In genomic region chr6:68732423-68732822, GRCh38 we compare ENCODE assay signal across 18 cellular contexts.
"Had no signal": no experiment of that assay in that cellular context is flagged by ENCODE, and none has a peak within 500 bp of the region (broad histone marks: within the 10 kb centered on the region; RNA-seq: fewer than 3 reads in every experiment).

No MANE protein-coding gene starts in this region.

- ATAC-seq: natural killer cell; right lobe of liver; stimulated activated naive B cell treated with anti-CD40 and anti-IgM and Interleukin-4, amounts not matched to agents 10 μg/mL and 1 μg/mL and 100 μg/mL, for 72 hours; stimulated activated naive CD8-positive, alpha-beta T cell treated with anti-CD3 and anti-CD28 coated beads, Interleukin-15, Interleukin-2, amounts not matched to agents 100 U/mL and 50 U/mL, for 24 hours had no signal

- DNase-seq: islet precursor cell; left ventricle myocardium inferior; mesendoderm; naive B cell; natural killer cell; nephron progenitor cell; occipital lobe; ovary; right lobe of liver; stimulated activated CD4-positive, alpha-beta T cell treated with anti-CD3 and anti-CD28 coated beads, Interleukin-1b, Interleukin-23, amount 100 ng/mL, for 48 hours; stimulated activated CD4-positive, alpha-beta T cell treated with anti-CD3 and anti-CD28 coated beads, Interleukin-4, amount 100 ng/mL, for 1 hour; stimulated activated naive B cell treated with anti-CD40 and anti-IgM and Interleukin-4, amounts not matched to agents 10 μg/mL and 1 μg/mL and 100 μg/mL, for 72 hours; stimulated activated naive CD8-positive, alpha-beta T cell treated with anti-CD3 and anti-CD28 coated beads, Interleukin-15, Interleukin-2, amounts not matched to agents 100 U/mL and 50 U/mL, for 24 hours; stomach; testis; thyroid gland; transverse colon; upper lobe of left lung had no signal
